In the genomic region with DNA sequence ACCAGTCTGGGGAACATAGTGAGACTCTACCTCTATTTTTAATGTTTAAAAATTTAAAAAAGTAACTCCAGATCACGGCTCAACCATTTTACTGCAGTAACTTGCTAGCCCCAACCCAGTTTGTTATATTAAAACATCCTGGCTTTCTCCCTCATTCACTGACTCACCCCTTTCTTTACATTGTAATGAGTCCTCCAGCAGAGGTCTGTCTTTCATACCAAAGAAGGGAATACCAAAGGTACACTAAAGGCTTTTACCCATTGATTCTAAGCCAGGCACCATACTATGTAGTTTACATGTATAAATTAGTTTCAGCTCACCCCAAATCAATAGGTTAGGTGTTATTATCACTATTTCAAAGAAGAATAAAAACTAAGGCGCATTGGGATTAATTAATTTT, we compare ENCODE assay signal across 23 cellular contexts.
"Had no signal": no experiment of that assay in that cellular context is flagged by ENCODE, and none has a peak within 500 bp of the region (broad histone marks: within the 10 kb centered on the region; RNA-seq: fewer than 3 reads in every experiment).

No MANE protein-coding gene starts in this region.

- DNase-seq: activated CD4-positive, alpha-beta memory T cell treated with anti-CD3 and anti-CD28 coated beads, Interleukin-2, amount 10 ng/mL, durations not matched to agents 7 days and 5 days; activated CD4-positive, alpha-beta T cell treated with anti-CD3 and anti-CD28 coated beads, Interleukin-2, amount 10 ng/mL, durations not matched to agents 7 days and 5 days; activated CD4-positive, CD25-positive, alpha-beta regulatory T cell; activated gamma-delta T cell treated with Interleukin-2 at 50 U/mL for 16 hours; activated naive CD4-positive, alpha-beta T cell treated with anti-CD3 and anti-CD28 coated beads, Interleukin-2, amount 10 ng/mL, durations not matched to agents 7 days and 5 days; activated naive CD8-positive, alpha-beta T cell treated with anti-CD3 and anti-CD28 coated beads for 36 hours; activated T-cell treated with anti-CD3 and anti-CD28 coated beads for 4 hours; activated T-cell treated with anti-CD3 and anti-CD28 coated beads, Interleukin-2, amount 50 U/mL, for 48 hours; brain microvascular endothelial cell; MG63; MV-4-11; NCI-H1092 treated with DMSO at 0.1 percent for 48 hours; NCI-H1417 treated with DMSO at 0.1 percent for 48 hours; NCI-H1694 treated with DMSO at 0.1 percent for 48 hours; NCI-H2029 treated with DMSO at 0.1 percent for 48 hours; NCI-H524; SIG-M5; T-cell; T-helper 2 cell; T1000 had no signal

- H3K27ac ChIP-seq: brain microvascular endothelial cell, cardiac muscle cell, SK-N-MC had no signal

- H3K9me3 ChIP-seq: MG63 had no signal

- H3K4me3 ChIP-seq: cardiac muscle cell, MG63, SK-N-MC had no signal

- H3K36me3 ChIP-seq: brain microvascular endothelial cell, cardiac muscle cell, MG63 had no signal

- ATAC-seq: activated T-helper 17 cell treated with anti-CD3 and anti-CD28 coated beads, Interleukin-2, amount 50 U/mL, for 72 hours; T-cell had no signal

- H3K27me3 ChIP-seq: brain microvascular endothelial cell, MG63 had no signal
